In the genomic region with DNA sequence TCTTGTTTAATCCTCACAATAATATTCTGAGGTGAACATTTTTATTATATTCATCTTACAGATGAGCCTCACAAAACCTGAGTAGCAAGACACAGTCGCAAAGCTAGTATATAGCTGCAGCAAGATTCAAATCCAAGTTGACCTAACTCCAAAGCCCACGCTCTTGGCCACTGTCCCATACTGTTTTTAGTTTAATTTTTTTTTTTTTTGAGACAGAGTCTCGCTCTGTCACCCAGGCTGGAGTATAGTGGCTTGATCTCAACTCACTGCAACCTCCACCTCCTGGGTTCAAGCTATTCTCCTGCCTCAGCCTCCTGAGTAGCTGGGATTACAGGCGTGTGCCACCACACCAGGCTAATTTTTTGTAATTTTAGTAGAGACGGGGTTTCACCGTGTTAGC, we compare ENCODE assay signal across 8 cellular contexts. TPM values are rescaled to one million over a fixed set of nuclear protein-coding genes. Genes with fewer than 3 reads are reported as not detected.
DNase-seq lines count a peak whose midpoint lies in the region; ATAC-seq and TF ChIP-seq lines count a peak whose summit lies in the region.
"Not testable (repeated sequence)": the region's sequence is repeated elsewhere in the genome, so short reads cannot be mapped to it uniquely, and the experiment has no call there.

No MANE protein-coding gene starts in this region.

- not testable (repeated sequence) for H4K20me1 ChIP-seq in BLaER1 treated with 17β-estradiol and CSF1 and Interleukin-3, amounts not matched to agents 10 nM and 100 nM; mammary epithelial cell (ENCODE audit: insufficient read depth, low read length)

- TF ChIP-seq CTCF in mammary epithelial cell (conservative IDR thresholded peaks at IDR 0.05 in 1 of 2, IDR thresholded peaks at IDR 0.05 in 1 of 2; ENCODE audit: extremely low read depth in 1 of 2, insufficient read depth in 1 of 2, low read depth in 1 of 2, low read length in 2 of 2); fibroblast of villous mesenchyme (IDR thresholded peaks at IDR 0.05; ENCODE audit: insufficient read depth, low read depth, low read length); ovary (IDR thresholded peaks at IDR 0.05); spleen (IDR thresholded peaks at IDR 0.05 in 8 of 11, conservative IDR thresholded peaks at IDR 0.05 in 3 of 11); tibial nerve (IDR thresholded peaks at IDR 0.05): not testable (repeated sequence)

- H3K4me1 ChIP-seq in BLaER1 treated with 17β-estradiol and CSF1 and Interleukin-3, amounts not matched to agents 10 nM and 100 nM, result peaks cover 20 to 44% (median 28%) of the 10 kb centered on the region in 10 experiments
- H3K4me1 ChIP-seq in SJCRH30 (peaks cover 11% of the 10 kb centered on the region; the same call in 1 of the 2 replicates), mammary epithelial cell (ENCODE audit: insufficient read depth, low read length) (peaks cover 39% of the 10 kb centered on the region), ovary (ENCODE audit: insufficient read depth) (peaks cover 24% of the 10 kb centered on the region), spleen (peaks cover 0 to 15% (median 0%) of the 10 kb centered on the region in 6 donors), tibial nerve (peaks cover 0 to 65% (median 27%) of the 10 kb centered on the region in 4 donors)

- 38% methylated on average over 6 of the region's 6 CpGs for WGBS in mammary epithelial cell (ENCODE audit: low coverage, missing lambda C conversion rate)
- WGBS in ovary, 3 donors, result 27 to 47% (median 29%) methylated on average over 6 of the region's 6 CpGs
- 74 to 86% (median 80%) methylated on average over 6 of the region's 6 CpGs for WGBS in spleen, 5 donors
- 39 to 49% methylated on average over 6 of the region's 6 CpGs for WGBS in tibial nerve, 2 donors

- CTCF ChIA-PET in mammary epithelial cell (lab: Charles Lee; ENCODE audit: low non-redundant PET), result not testable (repeated sequence)

- TF ChIP-seq EP300 in ovary (IDR thresholded peaks at IDR 0.05); tibial nerve (IDR thresholded peaks at IDR 0.05): not testable (repeated sequence)

- peak overlapping the region in 6 of 11 experiments; percentile 3 to 49 (median 26); a peak in 4 of 22 replicates for H3K4me2 ChIP-seq in BLaER1 treated with 17β-estradiol and CSF1 and Interleukin-3, amounts not matched to agents 10 nM and 100 nM
- H3K4me2 ChIP-seq in mammary epithelial cell (ENCODE audit: insufficient read depth, low read depth, low read length), result peak overlapping the region; percentile 44

- not testable (repeated sequence) for H3K9me3 ChIP-seq in BLaER1 treated with 17β-estradiol and CSF1 and Interleukin-3, amounts not matched to agents 10 nM and 100 nM (replicated peaks in 1 of 11); SJCRH30 (replicated peaks); mammary epithelial cell (replicated peaks; ENCODE audit: insufficient read depth, low read length); ovary; spleen; tibial nerve

- intact Hi-C loops in mammary epithelial cell (cut with micrococcal nuclease), result loop anchor here (5.0 kb wide), 1 partner anchor 42 kb away; a partner anchor contains a TSS
- intact Hi-C loops in ovary (cut with DNase I), result loop anchor here (5.0 to 10.0 kb wide), 3 partner anchors 475 to 483 kb away; a partner anchor contains a TSS
- intact Hi-C loops in spleen (cut with DNase I; ENCODE audit: low total_unique reads), result loop anchor here (5.0 kb wide), 1 partner anchor 253 kb away; no protein-coding TSS in a partner anchor

- not testable (repeated sequence) for H3K27me3 ChIP-seq in BLaER1 treated with 17β-estradiol and CSF1 and Interleukin-3, amounts not matched to agents 10 nM and 100 nM; SJCRH30; mammary epithelial cell (ENCODE audit: insufficient read depth, low read length); ovary; tibial nerve
- H3K27me3 ChIP-seq in spleen (replicated peaks in 1 of 7), result peaks cover 0 to 15% (median 0%) of the 10 kb centered on the region in 7 donors

- ATAC-seq in left lobe of liver, result peak; percentile 25

- DNase-seq in SJCRH30; mammary epithelial cell; fibroblast of villous mesenchyme (ENCODE audit: low read depth); left lobe of liver (ENCODE audit: low spot score); ovary; spleen; tibial nerve (ENCODE audit: low spot score in 2 of 2): not testable (repeated sequence)

- not testable (repeated sequence) for H2AFZ ChIP-seq in mammary epithelial cell (ENCODE audit: low read depth, low read length)

- H3K27ac ChIP-seq in BLaER1 treated with 17β-estradiol and CSF1 and Interleukin-3, amounts not matched to agents 10 nM and 100 nM, result peak overlapping the region in 1 of 11 experiments; percentile 8; a peak in 2 of 22 replicates
- not testable (repeated sequence) for H3K27ac ChIP-seq in SJCRH30; mammary epithelial cell (ENCODE audit: insufficient read depth, low read depth, low read length)
- H3K27ac ChIP-seq in ovary, result peak overlapping the region in 1 of 2 donors; percentile 41
- peak overlapping the region in 7 of 8 donors; percentile 4 to 76 (median 36) for H3K27ac ChIP-seq in spleen
- peak overlapping the region; percentile 46 to 92 (median 78) for H3K27ac ChIP-seq in tibial nerve

- dilution Hi-C loops in mammary epithelial cell (cut with HindIII; ENCODE audit: low sequenced_read_pairs), result not testable (repeated sequence)

- not testable (repeated sequence) for H3K9ac ChIP-seq in BLaER1 treated with 17β-estradiol and CSF1 and Interleukin-3, amounts not matched to agents 10 nM and 100 nM; mammary epithelial cell (ENCODE audit: insufficient read depth, low read length)

- not testable (repeated sequence) for H3K4me3 ChIP-seq in BLaER1 treated with 17β-estradiol and CSF1 and Interleukin-3, amounts not matched to agents 10 nM and 100 nM; mammary epithelial cell (replicated peaks in 1 of 3; ENCODE audit: insufficient read depth in 1 of 3, low read depth in 2 of 3, low read length in 3 of 3)
- H3K4me3 ChIP-seq in SJCRH30 (peak overlapping the region; percentile 21), fibroblast of villous mesenchyme (ENCODE audit: low read depth, low read length) (peak overlapping the region; percentile 46), ovary (peak overlapping the region; percentile 22), spleen (peak overlapping the region in 1 of 8 donors; percentile 36), tibial nerve (peak overlapping the region in 2 of 4 donors; percentile 14 to 37)

- not testable (repeated sequence) for TF ChIP-seq POLR2A in ovary (IDR thresholded peaks at IDR 0.05); spleen (IDR thresholded peaks at IDR 0.05); tibial nerve (IDR thresholded peaks at IDR 0.05)

- H3K79me2 ChIP-seq in mammary epithelial cell (ENCODE audit: insufficient read depth, low read length), result not testable (repeated sequence)

- BruUV-seq in mammary epithelial cell (replicated peaks; lab: Mats Ljungman, UMichigan), result not testable (repeated sequence)

- H3K36me3 ChIP-seq in BLaER1 treated with 17β-estradiol and CSF1 and Interleukin-3, amounts not matched to agents 10 nM and 100 nM; SJCRH30; mammary epithelial cell (ENCODE audit: insufficient read depth, low read length); ovary; spleen; tibial nerve: not testable (repeated sequence)

- in situ Hi-C loops in mammary epithelial cell (cut with MboI; ENCODE audit: low sequenced_read_pairs in 2 of 2), result loop anchor here in 1 of 2 donors (25.0 kb wide), 1 partner anchor 248 kb away; no protein-coding TSS in a partner anchor

RNA-seq across cellular contexts. Expression of a gene that starts 42.9 kb away (rescaled TPM):
- 18.8 and 20.6 TPM in 2 replicates for total RNA-seq in SJCRH30 (2014; rRNA removed; shearing (Covaris generic))
- total RNA-seq in mammary epithelial cell (10 to 100 TPM; 21.3 to 55.2 TPM), fibroblast of villous mesenchyme (35.8 and 59.2 TPM in 2 replicates), left lobe of liver (5.9 TPM), ovary (10 to 100 TPM in 1 of 7 donors, 1 to 10 TPM in 6; 6.5 to 12.1 (median 8.8) TPM), spleen (10 to 100 TPM; 12.0 to 64.4 (median 21.4) TPM), tibial nerve (10 to 100 TPM in 3 of 4 donors, 1 to 10 TPM in 1; 8.8 to 24.9 (median 24.0) TPM)
- polyA plus RNA-seq in mammary epithelial cell (15.1 TPM), ovary (10 to 100 TPM in 1 of 2 donors, 1 to 10 TPM in 1; 9.7 to 18.1 TPM), spleen (10 to 100 TPM; 10.6 to 15.2 (median 11.5) TPM)
- polyA minus RNA-seq in mammary epithelial cell, result 5.8 TPM
